ENCODE assay signal across 35 cellular contexts in genomic region chr6:99359800-99360199, GRCh38. TPM values are rescaled to one million over a fixed set of nuclear protein-coding genes. Genes with fewer than 3 reads are reported as not detected.
"Had no signal": no experiment of that assay in that cellular context is flagged by ENCODE, and none has a peak within 500 bp of the region (broad histone marks: within the 10 kb centered on the region; RNA-seq: fewer than 3 reads in every experiment).

No MANE protein-coding gene starts in this region.

- H3K4me1 ChIP-seq: adrenal gland, ascending aorta, body of pancreas, breast epithelium had no signal

- ATAC-seq: activated naive CD4-positive, alpha-beta T cell treated with anti-CD3 and anti-CD28 coated beads, Interleukin-2, amount 50 U/mL, for 72 hours; activated naive CD8-positive, alpha-beta T cell treated with anti-CD3 and anti-CD28 coated beads, Interleukin-2, amount 50 U/mL, for 24 hours; activated T-cell treated with anti-CD3 and anti-CD28 coated beads, Interleukin-2, amount 50 U/mL, for 4 hours; activated T-cell treated with anti-CD3 and anti-CD28 coated beads, Interleukin-2, amount 50 U/mL, for 72 hours; activated T-helper 17 cell treated with anti-CD3 and anti-CD28 coated beads, Interleukin-2, amount 50 U/mL, for 72 hours; body of pancreas had no signal

- H3K27ac ChIP-seq: adrenal gland, ascending aorta, body of pancreas, brain microvascular endothelial cell, breast epithelium, cardiac muscle cell had no signal

- H3K9me3 ChIP-seq: adrenal gland, ascending aorta, body of pancreas, breast epithelium had no signal

- DNase-seq: activated effector memory CD4-positive, alpha-beta T cell treated with anti-CD3 and anti-CD28 coated beads, Interleukin-2, amount 50 U/mL, for 16 hours; activated effector memory CD4-positive, alpha-beta T cell treated with Interleukin-2 at 50 U/mL for 16 hours; activated gamma-delta T cell; activated gamma-delta T cell treated with Interleukin-2 at 50 U/mL for 16 hours; activated naive CD4-positive, alpha-beta T cell; activated naive CD4-positive, alpha-beta T cell treated with anti-CD3 and anti-CD28 coated beads for 36 hours; activated naive CD4-positive, alpha-beta T cell treated with anti-CD3 and anti-CD28 coated beads, Interleukin-2, amount 10 ng/mL, durations not matched to agents 7 days and 5 days; activated naive CD4-positive, alpha-beta T cell treated with anti-CD3 and anti-CD28 coated beads, Interleukin-2, amount 50 U/mL, for 16 hours; activated naive CD4-positive, alpha-beta T cell treated with Interleukin-2 at 50 U/mL for 16 hours; activated naive CD8-positive, alpha-beta T cell treated with anti-CD3 and anti-CD28 coated beads for 36 hours; activated naive CD8-positive, alpha-beta T cell treated with anti-CD3 and anti-CD28 coated beads, Interleukin-2, amount 10 ng/mL, durations not matched to agents 7 days and 5 days; activated naive CD8-positive, alpha-beta T cell treated with anti-CD3 and anti-CD28 coated beads, Interleukin-2, amount 50 U/mL, for 24 hours; activated T-cell treated with anti-CD3 and anti-CD28 coated beads, Interleukin-2, amount 50 U/mL, for 24 hours; activated T-cell treated with anti-CD3 and anti-CD28 coated beads, Interleukin-2, amount 50 U/mL, for 4 hours; activated T-cell treated with anti-CD3 and anti-CD28 coated beads, Interleukin-2, amount 50 U/mL, for 48 hours; activated T-cell treated with anti-CD3 and anti-CD28 coated beads, Interleukin-2, amount 50 U/mL, for 72 hours; adrenal gland; amniotic stem cell; amygdala; anterior cingulate cortex; aorta; body of pancreas; brain microvascular endothelial cell; caudate nucleus; central memory CD4-positive, alpha-beta T cell; cerebellar nuclear complex had no signal

- FAIRE-seq: astrocyte, bronchial epithelial cell had no signal

- H3K4me3 ChIP-seq: adrenal gland, ascending aorta, body of pancreas, breast epithelium, cardiac muscle cell had no signal

- H3K27me3 ChIP-seq: adrenal gland, ascending aorta, body of pancreas, brain microvascular endothelial cell had no signal

- H3K36me3 ChIP-seq: adrenal gland, ascending aorta, brain microvascular endothelial cell, breast epithelium, cardiac muscle cell had no signal

RNA-seq across cellular contexts. Expression of gene FAXC, which starts 10.3 kb away (rescaled TPM):
- total RNA-seq: activated naive CD4-positive, alpha-beta T cell treated with anti-CD3 and anti-CD28 coated beads for 36 hours; activated naive CD4-positive, alpha-beta T cell treated with anti-CD3 and anti-CD28 coated beads, Interleukin-2, amount 50 U/mL, for 72 hours; activated naive CD8-positive, alpha-beta T cell treated with anti-CD3 and anti-CD28 coated beads for 36 hours; activated naive CD8-positive, alpha-beta T cell treated with anti-CD3 and anti-CD28 coated beads, Interleukin-2, amount 10 ng/mL, durations not matched to agents 7 days and 5 days; activated T-cell treated with anti-CD3 and anti-CD28 coated beads, Interleukin-2, amount 50 U/mL, for 4 hours; activated T-cell treated with anti-CD3 and anti-CD28 coated beads, Interleukin-2, amount 50 U/mL, for 72 hours; activated T-helper 1 cell treated with anti-CD3 and anti-CD28 coated beads, Interleukin-12 subunit alpha, Interleukin-12 subunit beta, Interleukin-2, Interleukin-4 antibody, amounts not matched to agents 30 ng/mL and 10 ng/mL and 1 ng/mL, durations not matched to agents 14 hours and 24 hours and 36 hours; activated T-helper 2 cell treated with anti-CD3 and anti-CD28 coated beads, Interferon-gamma antibody, Interleukin-2, Interleukin-4, amounts not matched to agents 10 μg/mL and 5 μg/mL and 100 μg/mL, durations not matched to agents 14 hours and 24 hours and 36 hours; ascending aorta had no signal
